In the genomic region with DNA sequence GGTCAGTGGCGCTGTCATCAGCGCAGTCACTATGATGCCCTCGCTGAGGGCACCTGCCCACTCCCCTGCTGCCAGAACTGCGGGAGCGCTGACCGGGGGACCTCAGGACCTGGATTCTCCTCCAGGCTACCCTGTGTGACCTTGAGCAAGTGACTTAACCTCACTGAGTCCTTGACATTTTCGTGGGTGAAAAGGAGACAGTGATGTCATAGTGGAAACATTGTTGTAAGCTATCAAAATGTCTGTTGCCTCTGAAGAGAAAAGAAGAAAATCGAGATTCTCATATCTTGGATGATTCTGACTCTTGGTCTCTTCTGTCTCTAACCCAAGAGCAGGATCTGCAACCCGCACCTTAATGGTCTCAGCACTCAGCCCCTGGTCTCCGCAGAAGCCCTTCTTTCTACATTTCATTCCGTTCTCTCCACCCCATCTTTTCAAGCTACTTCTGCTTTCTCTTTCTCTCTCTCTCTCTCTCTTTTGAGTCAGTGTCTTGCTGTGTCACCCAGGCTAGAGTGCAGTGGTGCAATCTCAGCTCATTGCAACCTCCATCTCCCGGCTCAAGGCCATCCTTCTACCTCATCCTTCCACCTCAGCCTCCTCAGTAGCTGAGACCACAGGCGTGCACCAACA, we compare ENCODE assay signal across 7 cellular contexts. TPM values are rescaled to one million over a fixed set of nuclear protein-coding genes. Genes with fewer than 3 reads are reported as not detected.
DNase-seq lines count a peak whose midpoint lies in the region; ATAC-seq and TF ChIP-seq lines count a peak whose summit lies in the region.
"Had no signal": no experiment of that assay in that cellular context is flagged by ENCODE, and none has a peak within 500 bp of the region (broad histone marks: within the 10 kb centered on the region; RNA-seq: fewer than 3 reads in every experiment).

No MANE protein-coding gene starts in this region.

- DNase-seq in ELR (ENCODE audit: low read depth) (peak; percentile 16), transverse colon (no peak), islet precursor cell (no peak)
- peak; percentile 85 for DNase-seq in activated CD4-positive, alpha-beta T cell treated with anti-CD3 and anti-CD28 coated beads, Interleukin-2, amount 10 ng/mL, durations not matched to agents 24 days and 14 days

- peaks cover 3% of the 10 kb centered on the region for H3K27me3 Mint-ChIP-seq in activated CD4-positive, alpha-beta T cell treated with anti-CD3 and anti-CD28 coated beads, Interleukin-2, amount 10 ng/mL, durations not matched to agents 24 days and 14 days

- H3K36me3 ChIP-seq in iPS-15b (ENCODE audit: control insufficient read depth, insufficient read depth, low read length) = peaks cover 5% of the 10 kb centered on the region
- no peaks in the 10 kb centered on the region for H3K36me3 ChIP-seq in transverse colon

- H3K4me3 ChIP-seq in iPS-15b (ENCODE audit: low read depth, low read length) (peak overlapping the region; percentile 62), transverse colon (peak overlapping the region; percentile 49 to 72 (median 60))

- no peaks in the 10 kb centered on the region for H3K9me3 Mint-ChIP-seq in activated CD4-positive, alpha-beta T cell treated with anti-CD3 and anti-CD28 coated beads, Interleukin-2, amount 10 ng/mL, durations not matched to agents 24 days and 14 days

- 27 to 73% methylated on average over 5 to 11 of the region's 13 CpGs for WGBS in transverse colon (ENCODE audit: low coverage in 1 of 2), 2 donors

- H3K4me3 Mint-ChIP-seq in activated CD4-positive, alpha-beta T cell treated with anti-CD3 and anti-CD28 coated beads, Interleukin-2, amount 10 ng/mL, durations not matched to agents 24 days and 14 days = peak overlapping the region; percentile 80

- no peak overlapping the region for H3K9ac ChIP-seq in iPS-15b (ENCODE audit: low read depth, low read length)

- H3K4me1 Mint-ChIP-seq in activated CD4-positive, alpha-beta T cell treated with anti-CD3 and anti-CD28 coated beads, Interleukin-2, amount 10 ng/mL, durations not matched to agents 24 days and 14 days = peaks cover 39% of the 10 kb centered on the region

- H3K27ac ChIP-seq in transverse colon = peak overlapping the region; percentile 94 to 97 (median 94)

- H3K9me3 ChIP-seq in iPS-15b (ENCODE audit: control insufficient read depth, insufficient read depth, low read length) = no peaks in the 10 kb centered on the region
- H3K9me3 ChIP-seq in transverse colon = no peaks in the 10 kb centered on the region

- no peak for TF ChIP-seq CTCF in transverse colon (IDR thresholded peaks at IDR 0.05)

- peak overlapping the region; percentile 91 for H3K27ac Mint-ChIP-seq in activated CD4-positive, alpha-beta T cell treated with anti-CD3 and anti-CD28 coated beads, Interleukin-2, amount 10 ng/mL, durations not matched to agents 24 days and 14 days

- peaks cover 32% of the 10 kb centered on the region for H3K36me3 Mint-ChIP-seq in activated CD4-positive, alpha-beta T cell treated with anti-CD3 and anti-CD28 coated beads, Interleukin-2, amount 10 ng/mL, durations not matched to agents 24 days and 14 days (ENCODE audit: low read depth)

- H3K27me3 ChIP-seq in iPS-15b (ENCODE audit: control insufficient read depth, insufficient read depth, low read length) = peaks cover 58% of the 10 kb centered on the region
- no peaks in the 10 kb centered on the region for H3K27me3 ChIP-seq in transverse colon

- ATAC-seq in HG02943 (IDR thresholded peaks at IDR 0.05; ENCODE audit: low read depth, unreplicated experiment) = peak; percentile 23

- TF ChIP-seq EP300 in transverse colon (IDR thresholded peaks at IDR 0.05; ENCODE audit: low read depth) = no peak

- peaks cover 11% of the 10 kb centered on the region for H3K4me1 ChIP-seq in iPS-15b (ENCODE audit: control insufficient read depth, insufficient read depth, low read length)
- H3K4me1 ChIP-seq in transverse colon = peaks cover 21 to 45% (median 40%) of the 10 kb centered on the region in 4 donors

- TF ChIP-seq POLR2A in transverse colon (IDR thresholded peaks at IDR 0.05) = no peak

- in situ Hi-C loops in transverse colon (cut with MboI; ENCODE audit: low pct_ligation_motif_present in 1 of 4, low pct_unique_long_range_greater_than_20kb in 1 of 4, low sequenced_read_pairs in 3 of 4) = no loop called here

- intact Hi-C loops in activated CD4-positive, alpha-beta T cell treated with anti-CD3 and anti-CD28 coated beads, Interleukin-2, amount 10 ng/mL, durations not matched to agents 24 days and 14 days (cut with micrococcal nuclease) = loop anchor here (1.0 to 5.0 kb wide), 4 partner anchors 94 to 687 kb away; a partner anchor contains a TSS
- intact Hi-C loops in transverse colon (cut with DNase I; ENCODE audit: low total_unique reads) = no loop called here

RNA-seq across cellular contexts. Expression of a gene that starts 1.0 kb away (rescaled TPM):
- total RNA-seq in activated CD4-positive, alpha-beta T cell treated with anti-CD3 and anti-CD28 coated beads, Interleukin-2, amount 10 ng/mL, durations not matched to agents 24 days and 14 days = 235 and 240 TPM in 2 replicates
- 100 to 1,000 TPM in 1 of 4 donors, 10 to 100 TPM in 3; 39.2 to 101 (median 70.8) TPM for total RNA-seq in transverse colon

RNA-seq across cellular contexts. Expression of a gene that starts 1.7 kb away (rescaled TPM):
- total RNA-seq in activated CD4-positive, alpha-beta T cell treated with anti-CD3 and anti-CD28 coated beads, Interleukin-2, amount 10 ng/mL, durations not matched to agents 24 days and 14 days = not detected in 2 replicates
- total RNA-seq in transverse colon = not detected
- total RNA-seq: LHCN-M2 had no signal

RNA-seq across cellular contexts. Expression of a gene that starts 9.4 kb away (rescaled TPM):
- 29.1 and 31.7 TPM in 2 replicates for total RNA-seq in activated CD4-positive, alpha-beta T cell treated with anti-CD3 and anti-CD28 coated beads, Interleukin-2, amount 10 ng/mL, durations not matched to agents 24 days and 14 days
- 10 to 100 TPM; 18.7 to 44.8 (median 28.2) TPM for total RNA-seq in transverse colon

RNA-seq across cellular contexts. Expression of a gene that starts 9.5 kb away (rescaled TPM):
- 4.6 and 4.9 TPM in 2 replicates for total RNA-seq in activated CD4-positive, alpha-beta T cell treated with anti-CD3 and anti-CD28 coated beads, Interleukin-2, amount 10 ng/mL, durations not matched to agents 24 days and 14 days
- total RNA-seq in transverse colon = 1 to 10 TPM in 3 of 4 donors, under 1 TPM in 1; 0.40 to 9.1 (median 3.8) TPM

RNA-seq across cellular contexts. Expression of a gene that starts 24.5 kb away (rescaled TPM):
- total RNA-seq in activated CD4-positive, alpha-beta T cell treated with anti-CD3 and anti-CD28 coated beads, Interleukin-2, amount 10 ng/mL, durations not matched to agents 24 days and 14 days = 49.7 and 52.4 TPM in 2 replicates
- 10 to 100 TPM; 22.7 to 95.0 (median 54.3) TPM for total RNA-seq in transverse colon

Comparison
In these comparisons a context has a peak if more than half of its experiments do, and no peak if none do; other contexts are left out.
1. DNase-seq: peak in ELR (single experiment) and activated CD4-positive, alpha-beta T cell treated with anti-CD3 and anti-CD28 coated beads, Interleukin-2, amount 10 ng/mL, durations not matched to agents 24 days and 14 days (single experiment); none in transverse colon (single experiment) and islet precursor cell (single experiment).